In the genomic region with DNA sequence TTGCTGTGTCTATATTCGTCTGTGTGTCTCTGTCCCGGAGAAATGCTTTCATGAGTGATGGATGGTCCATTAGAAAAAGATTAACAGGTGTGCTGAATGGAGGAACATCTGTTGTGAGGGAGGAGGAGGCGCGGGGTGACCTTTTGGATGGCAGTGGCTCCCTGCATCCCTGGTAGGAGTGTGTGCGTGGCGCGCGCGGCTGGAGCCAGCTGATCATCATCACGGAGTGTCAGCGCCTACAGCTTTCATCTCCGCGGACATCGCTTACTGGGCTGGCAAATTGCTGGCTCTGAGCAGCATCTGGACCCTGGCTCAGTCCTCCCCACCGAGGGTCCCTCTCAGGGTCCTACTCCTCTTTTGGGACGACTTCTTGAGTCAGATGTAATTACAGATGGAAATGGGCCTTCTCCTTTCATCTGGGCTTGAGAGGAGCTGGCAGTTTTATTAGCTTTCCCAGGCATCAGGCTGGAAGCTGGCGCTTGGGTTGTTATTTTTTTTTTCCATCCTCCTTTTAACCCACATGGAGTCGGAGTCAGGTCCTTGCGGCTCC, we compare ENCODE assay signal across 19 cellular contexts.
"Had no signal": no experiment of that assay in that cellular context is flagged by ENCODE, and none has a peak within 500 bp of the region (broad histone marks: within the 10 kb centered on the region; RNA-seq: fewer than 3 reads in every experiment).

No MANE protein-coding gene starts in this region.

- H3K4me3 ChIP-seq: right atrium auricular region, skin epidermis had no signal

- H3K36me3 ChIP-seq: right atrium auricular region had no signal

- ATAC-seq: activated CD4-positive, CD25-positive, alpha-beta regulatory T cell treated with anti-CD3 and anti-CD28 coated beads, Interleukin-2, amount 50 U/mL, for 24 hours; activated naive CD8-positive, alpha-beta T cell treated with anti-CD3 and anti-CD28 coated beads, Interleukin-2, amount 50 U/mL, for 24 hours; foreskin keratinocyte; left ventricle myocardium superior; natural killer cell treated with Interleukin-12 subunit alpha and Interleukin-12 subunit beta and Interleukin-15 and Interleukin-18, amount 100 ng/mL, for 72 hours had no signal

- H3K4me1 ChIP-seq: foreskin keratinocyte, right atrium auricular region had no signal

- H3K27ac Mint-ChIP-seq: activated naive CD4-positive, alpha-beta T cell treated with anti-CD3 and anti-CD28 coated beads for 36 hours; activated naive CD8-positive, alpha-beta T cell treated with anti-CD3 and anti-CD28 coated beads, Interleukin-2, amount 50 U/mL, for 24 hours; natural killer cell treated with Interleukin-12 subunit alpha and Interleukin-12 subunit beta and Interleukin-15 and Interleukin-18, amount 100 ng/mL, for 72 hours; type B pancreatic cell had no signal

- H3K27ac ChIP-seq: foreskin keratinocyte, right atrium auricular region, skin epidermis had no signal

- DNase-seq: activated naive CD4-positive, alpha-beta T cell treated with anti-CD3 and anti-CD28 coated beads for 36 hours; activated naive CD8-positive, alpha-beta T cell treated with anti-CD3 and anti-CD28 coated beads, Interleukin-2, amount 50 U/mL, for 24 hours; aorta; cerebellar nuclear complex; effector CD8-positive, alpha-beta T cell; foreskin keratinocyte; glutamatergic neuron; left ventricle myocardium superior; mesenchymal stem cell; occipital lobe; stimulated activated CD4-positive, alpha-beta T cell treated with anti-CD3 and anti-CD28 coated beads, Interleukin-15, amount 100 ng/mL, for 24 hours; stimulated activated CD4-positive, alpha-beta T cell treated with anti-CD3 and anti-CD28 coated beads, Interleukin-4, amount 100 ng/mL, for 24 hours; stimulated activated naive CD4-positive, alpha-beta T cell; substantia nigra had no signal

- H3K4me3 Mint-ChIP-seq: activated naive CD4-positive, alpha-beta T cell treated with anti-CD3 and anti-CD28 coated beads for 36 hours; activated naive CD8-positive, alpha-beta T cell treated with anti-CD3 and anti-CD28 coated beads, Interleukin-2, amount 50 U/mL, for 24 hours; natural killer cell treated with Interleukin-12 subunit alpha and Interleukin-12 subunit beta and Interleukin-15 and Interleukin-18, amount 100 ng/mL, for 72 hours; type B pancreatic cell had no signal

- H3K9me3 Mint-ChIP-seq: activated naive CD4-positive, alpha-beta T cell treated with anti-CD3 and anti-CD28 coated beads for 36 hours; activated naive CD8-positive, alpha-beta T cell treated with anti-CD3 and anti-CD28 coated beads, Interleukin-2, amount 50 U/mL, for 24 hours; natural killer cell treated with Interleukin-12 subunit alpha and Interleukin-12 subunit beta and Interleukin-15 and Interleukin-18, amount 100 ng/mL, for 72 hours; type B pancreatic cell had no signal

- H3K36me3 Mint-ChIP-seq: natural killer cell treated with Interleukin-12 subunit alpha and Interleukin-12 subunit beta and Interleukin-15 and Interleukin-18, amount 100 ng/mL, for 72 hours; type B pancreatic cell had no signal
